In genomic region chr7:84025332-84025927, GRCh38 we compare ENCODE assay signal across 12 cellular contexts.
A peak's percentile ranks its signal among the peaks of the same experiment; 100 is the strongest.
DNase-seq lines count a peak whose midpoint lies in the region; TF ChIP-seq lines count a peak whose summit lies in the region.
"Had no signal": no experiment of that assay in that cellular context is flagged by ENCODE, and none has a peak within 500 bp of the region (broad histone marks: within the 10 kb centered on the region; RNA-seq: fewer than 3 reads in every experiment).

No MANE protein-coding gene starts in this region.

- intact Hi-C loops in lower leg skin (cut with DNase I; ENCODE audit: low total_unique reads) = no loop called here
- intact Hi-C loops in thyroid gland (cut with DNase I) = no loop called here

- no peak for TF ChIP-seq CTCF in AG09319 (IDR thresholded peaks at IDR 0.05; ENCODE audit: low read depth, low read length)
- TF ChIP-seq CTCF in mesothelial cell of epicardium (IDR thresholded peaks at IDR 0.05; ENCODE audit: unreplicated experiment) = no peak
- TF ChIP-seq CTCF in lower leg skin (IDR thresholded peaks at IDR 0.05) = no peak
- TF ChIP-seq CTCF in thyroid gland (IDR thresholded peaks at IDR 0.05) = no peak

- peaks cover 37% of the 10 kb centered on the region for H3K4me1 Mint-ChIP-seq in mesothelial cell of epicardium

- H3K36me3 ChIP-seq in thyroid gland (no peaks in the 10 kb centered on the region), H7 (replicated peaks; ENCODE audit: control insufficient read depth, insufficient read depth, low read length) (no peaks in the 10 kb centered on the region)
- H3K36me3 ChIP-seq: esophagus squamous epithelium had no signal

- H3K36me3 Mint-ChIP-seq in mesothelial cell of epicardium = peaks cover 7% of the 10 kb centered on the region

- H3K4me3 ChIP-seq in lower leg skin (ENCODE audit: low read depth, poor library complexity, severe bottlenecking) (no peak overlapping the region), thyroid gland (replicated peaks in 1 of 3) (no peak overlapping the region), H7 (ENCODE audit: insufficient read depth, low read depth, low read length) (no peak overlapping the region)
- H3K4me3 ChIP-seq: esophagus squamous epithelium had no signal

- H3K27ac Mint-ChIP-seq in mesothelial cell of epicardium = peak overlapping the region; percentile 90

- DNase-seq in AG09319 (ENCODE audit: extremely low read depth, low read depth) = peak; percentile 78
- DNase-seq in M059J (ENCODE audit: low read depth) = peak; percentile 99
- DNase-seq in ecto neural progenitor cell (ENCODE audit: low spot score) = peak; percentile 41
- no peak for DNase-seq in mesothelial cell of epicardium (ENCODE audit: low spot score in 2 of 2, unreplicated experiment in 2 of 2)
- DNase-seq in lower leg skin (ENCODE audit: low spot score in 2 of 2) = no peak
- DNase-seq in activated CD4-positive, CD25-positive, alpha-beta regulatory T cell treated with anti-CD3 and anti-CD28 coated beads, Interleukin-2, amount 50 U/mL, for 72 hours = no peak
- DNase-seq in thyroid gland = no peak
- DNase-seq in H7 = no peak
- DNase-seq: DMS79 treated with DMSO at 0.1 percent for 48 hours; esophagus squamous epithelium; GOT3; stimulated activated CD4-positive, alpha-beta T cell treated with anti-CD3 and anti-CD28 coated beads, Interleukin-2, amount 100 ng/mL, for 24 hours had no signal

- WGBS in lower leg skin, 2 donors = 20 to 30% methylated on average over 3 of the region's 3 CpGs
- WGBS in thyroid gland, 2 donors = 59 to 71% methylated on average over 3 of the region's 3 CpGs

- no peaks in the 10 kb centered on the region for H3K9me3 ChIP-seq in thyroid gland
- H3K9me3 ChIP-seq: esophagus squamous epithelium had no signal

- H3K4me1 ChIP-seq in thyroid gland = no peaks in the 10 kb centered on the region

- no peak overlapping the region for H3K27ac ChIP-seq in thyroid gland
- H3K27ac ChIP-seq: esophagus squamous epithelium had no signal

- no peak for TF ChIP-seq POLR2A in lower leg skin (IDR thresholded peaks at IDR 0.05)
- no peak for TF ChIP-seq POLR2A in thyroid gland (IDR thresholded peaks at IDR 0.05)

- no peaks in the 10 kb centered on the region for H3K27me3 Mint-ChIP-seq in mesothelial cell of epicardium (ENCODE audit: low read depth)

- H3K9me3 Mint-ChIP-seq in mesothelial cell of epicardium = peaks cover 7% of the 10 kb centered on the region

- H3K27me3 ChIP-seq in thyroid gland = no peaks in the 10 kb centered on the region
- H3K27me3 ChIP-seq in H7 (ENCODE audit: control insufficient read depth, insufficient read depth, low read length) = no peaks in the 10 kb centered on the region
- H3K27me3 ChIP-seq: esophagus squamous epithelium had no signal

- H3K4me3 Mint-ChIP-seq in mesothelial cell of epicardium = no peak overlapping the region

Comparison
In these comparisons a context has a peak if more than half of its experiments do, and no peak if none do; other contexts are left out.
1. DNase-seq: peak in AG09319 (single experiment), M059J (single experiment) and ecto neural progenitor cell (single experiment); none in mesothelial cell of epicardium (0 of 2), lower leg skin (0 of 2), activated CD4-positive, CD25-positive, alpha-beta regulatory T cell treated with anti-CD3 and anti-CD28 coated beads, Interleukin-2, amount 50 U/mL, for 72 hours (single experiment), thyroid gland (0 of 2) and H7 (single experiment).